In genomic region chr6:122491915-122492537, GRCh38 we compare ENCODE assay signal across 8 cellular contexts. TPM values are rescaled to one million over a fixed set of nuclear protein-coding genes. Genes with fewer than 3 reads are reported as not detected.
A peak's percentile ranks its signal among the peaks of the same experiment; 100 is the strongest.
DNase-seq lines count a peak whose midpoint lies in the region; ATAC-seq and TF ChIP-seq lines count a peak whose summit lies in the region.

No MANE protein-coding gene starts in this region.

- no peak overlapping the region for H3K27ac Mint-ChIP-seq in Caco-2 (ENCODE audit: unreplicated experiment)

- no peak overlapping the region for H3K23ac ChIP-seq in mesendoderm (ENCODE audit: low read length)

- no peak overlapping the region for H3K4me3 Mint-ChIP-seq in Caco-2 (ENCODE audit: unreplicated experiment)

- intact Hi-C loops in Caco-2 (cut with micrococcal nuclease; ENCODE audit: unreplicated experiment) (loop anchor here (1.0 to 2.0 kb wide), 5 partner anchors 38 to 347 kb away; no protein-coding TSS in a partner anchor), dorsolateral prefrontal cortex (cut with DNase I) (loop anchor here in 1 of 2 donors (5.0 to 10.0 kb wide), 2 partner anchors 40 to 233 kb away; no protein-coding TSS in a partner anchor)

- peak; percentile 63 to 76 for DNase-seq in Caco-2
- peak; percentile 74 for DNase-seq in NCI-H748 (lab: John Stamatoyannopoulos, UW; ENCODE audit: unreplicated experiment)
- DNase-seq in activated CD4-positive, alpha-beta T cell treated with anti-CD3 and anti-CD28 coated beads, Interleukin-2, amount 50 U/mL, for 4 hours: peak; percentile 58 to 62
- peak in 9 of 10 donors; percentile 45 to 79 (median 74) for DNase-seq in dorsolateral prefrontal cortex
- DNase-seq in mesendoderm: peak; percentile 82
- DNase-seq in stimulated activated CD8-positive, alpha-beta memory T cell treated with anti-CD3 and anti-CD28 coated beads, Interleukin-4, amount 100 ng/mL, for 24 hours (ENCODE audit: low read depth): peak; percentile 48

- CTCF ChIA-PET in Caco-2 (lab: Charles Lee): interaction anchor here (0.6 to 3.9 kb wide), 5 partner anchors 39 to 425 kb away, joined by 3 to 108 read pairs (median 3); partner anchors contain the start of gene PKIB

- no peak overlapping the region for H3K4me3 ChIP-seq in Caco-2 (ENCODE audit: low read depth, low read length)
- peak overlapping the region in 2 of 59 donors; percentile 5 to 6 for H3K4me3 ChIP-seq in dorsolateral prefrontal cortex
- H3K4me3 ChIP-seq in mesendoderm (ENCODE audit: low read length): no peak overlapping the region

- H3K36me3 ChIP-seq in Caco-2 (ENCODE audit: control insufficient read depth, insufficient read depth, low read length) (no peaks in the 10 kb centered on the region), mesendoderm (ENCODE audit: control insufficient read depth, insufficient read depth, low read length) (no peaks in the 10 kb centered on the region)

- H3K27ac ChIP-seq in dorsolateral prefrontal cortex: no peak overlapping the region
- no peak overlapping the region for H3K27ac ChIP-seq in mesendoderm (ENCODE audit: low read depth, low read length)

- no peak overlapping the region for H2BK15ac ChIP-seq in mesendoderm (replicated peaks; ENCODE audit: low read depth)

- no peak overlapping the region for H4K5ac ChIP-seq in mesendoderm (ENCODE audit: low read length)

- no peak overlapping the region for H4K8ac ChIP-seq in mesendoderm (ENCODE audit: low read depth, low read length)

- H3K9me3 Mint-ChIP-seq in Caco-2 (ENCODE audit: unreplicated experiment): no peaks in the 10 kb centered on the region

- H3K18ac ChIP-seq in mesendoderm (ENCODE audit: low read length): no peak overlapping the region

- no peaks in the 10 kb centered on the region for H3K79me1 ChIP-seq in mesendoderm (ENCODE audit: low read length)

- no peaks in the 10 kb centered on the region; the same call in 1 of the 2 replicates for H3K9me3 ChIP-seq in Caco-2

- H2AK5ac ChIP-seq in mesendoderm (ENCODE audit: low read length): no peak overlapping the region

- no peak overlapping the region for H2BK5ac ChIP-seq in mesendoderm (ENCODE audit: low read length)

- H3K4ac ChIP-seq in mesendoderm (ENCODE audit: low read depth, low read length): no peak overlapping the region

- peak; percentile 77 to 88 for TF ChIP-seq CTCF in Caco-2 (IDR thresholded peaks at IDR 0.05; ENCODE audit: insufficient read depth in 1 of 2, low read depth in 1 of 2, low read length in 1 of 2, severe bottlenecking in 1 of 2, unreplicated experiment in 1 of 2)
- peak; percentile 46 to 93 (median 81) for TF ChIP-seq CTCF in dorsolateral prefrontal cortex (IDR thresholded peaks at IDR 0.05 in 54 of 56, conservative IDR thresholded peaks at IDR 0.05 in 2 of 56; ENCODE audit: low read depth in 1 of 56, partially characterized antibody in 56 of 56)

- H3K4me1 Mint-ChIP-seq in Caco-2 (ENCODE audit: low read depth, unreplicated experiment): peaks cover 6% of the 10 kb centered on the region

- no TSS peak for BruUV-seq in Caco-2 (replicated peaks; lab: Mats Ljungman, UMichigan)

- H3K56ac ChIP-seq in mesendoderm (ENCODE audit: low read length): no peak overlapping the region

- peaks cover 21% of the 10 kb centered on the region for H3K79me2 ChIP-seq in mesendoderm (ENCODE audit: control insufficient read depth, insufficient read depth, low read length)

- POLR2A ChIA-PET in Caco-2 (lab: Charles Lee): no interaction called here

- no peak overlapping the region for H3K4me2 ChIP-seq in mesendoderm (ENCODE audit: low read length)

- H3K9ac ChIP-seq in mesendoderm (ENCODE audit: low read length): no peak overlapping the region

- peaks cover 2% of the 10 kb centered on the region for H3K27me3 Mint-ChIP-seq in Caco-2 (ENCODE audit: insufficient read depth, unreplicated experiment)

- H3K4me1 ChIP-seq in Caco-2 (no peaks in the 10 kb centered on the region), mesendoderm (ENCODE audit: control insufficient read depth, low read depth, low read length) (no peaks in the 10 kb centered on the region)

- H2BK120ac ChIP-seq in mesendoderm (ENCODE audit: low read depth, low read length): no peak overlapping the region

- no peaks in the 10 kb centered on the region for H3K36me3 Mint-ChIP-seq in Caco-2 (ENCODE audit: insufficient read depth, unreplicated experiment)

- ATAC-seq in GM19467 (IDR thresholded peaks at IDR 0.05; ENCODE audit: unreplicated experiment) (peak; percentile 90), HG03558 (IDR thresholded peaks at IDR 0.05; ENCODE audit: extremely low read depth, unreplicated experiment) (peak; percentile 86)

- WGBS in mesendoderm (ENCODE audit: extremely low coverage, insufficient coverage, low lambda C conversion rate): no CpG with 5 or more reads among the region's 7 CpGs

- no peaks in the 10 kb centered on the region for H3K27me3 ChIP-seq in Caco-2 (replicated peaks; ENCODE audit: control insufficient read depth, insufficient read depth, low read length)
- H3K27me3 ChIP-seq in dorsolateral prefrontal cortex: no peaks in the 10 kb centered on the region
- no peaks in the 10 kb centered on the region for H3K27me3 ChIP-seq in mesendoderm (ENCODE audit: insufficient read depth, low read length, poor library complexity)

RNA-seq across cellular contexts. Expression of gene SERINC1, which starts 20.4 kb away (rescaled TPM):
- total RNA-seq in Caco-2 (2022) (70.2 and 72.2 TPM in 2 replicates), dorsolateral prefrontal cortex (100 to 1,000 TPM; 227 to 682 (median 537) TPM)
- 34.0 TPM for polyA plus RNA-seq in mesendoderm (2013, experiment 1 of 2)
- polyA plus RNA-seq in mesendoderm (2013, experiment 2 of 2): 33.1 TPM
